Comparison of ENCODE assay signal across 8 cellular contexts in the genomic region with DNA sequence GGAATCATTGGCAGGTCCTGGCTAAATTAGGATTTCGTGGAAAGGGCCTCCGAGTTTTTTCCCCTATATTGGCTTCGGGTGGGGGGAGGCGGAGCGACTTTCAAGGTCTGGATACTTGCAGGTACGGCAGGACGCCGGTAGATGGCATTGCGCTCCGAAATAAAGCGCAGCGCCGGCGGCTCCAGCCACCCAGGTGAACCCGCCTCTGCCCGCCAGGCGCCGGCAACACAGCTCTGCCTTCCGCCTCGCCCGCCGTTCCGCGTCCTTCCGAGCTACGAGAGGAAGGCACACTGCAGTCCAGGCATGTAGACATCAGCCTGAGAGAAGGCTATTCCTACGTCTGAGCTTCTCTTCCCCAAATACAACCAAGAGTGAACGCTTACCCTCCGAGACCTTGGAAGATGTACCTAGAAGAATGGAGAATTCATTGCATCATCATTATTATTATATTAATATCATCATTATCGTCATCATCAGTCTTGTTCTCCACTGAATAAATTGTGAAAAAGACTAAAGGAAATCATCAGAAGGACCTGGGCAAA.
DNase-seq lines count a peak whose midpoint lies in the region; ATAC-seq and TF ChIP-seq lines count a peak whose summit lies in the region.

No MANE protein-coding gene starts in this region.

- H3K27me3 ChIP-seq in H9 (ENCODE audit: insufficient read depth, low read length): peaks cover 22% of the 10 kb centered on the region
- peaks cover 48% of the 10 kb centered on the region for H3K27me3 ChIP-seq in gastroesophageal sphincter
- peaks cover 77% of the 10 kb centered on the region for H3K27me3 ChIP-seq in suprapubic skin

- no peak overlapping the region for H2BK5ac ChIP-seq in H9 (ENCODE audit: insufficient read length, low read length)

- H3K4me3 ChIP-seq in LNCaP clone FGC (ENCODE audit: low read depth, low read length) (peak overlapping the region; percentile 14), gastroesophageal sphincter (peak overlapping the region; percentile 7 to 38), suprapubic skin (peak overlapping the region; percentile 23)

- no peak overlapping the region for H2BK12ac ChIP-seq in H9 (ENCODE audit: insufficient read length, low read depth, low read length)

- no peaks in the 10 kb centered on the region; a peak in 1 of 5 replicates for H3K9me3 Mint-ChIP-seq in H9

- H4K91ac ChIP-seq in H9 (ENCODE audit: insufficient read length, low read depth, low read length): no peak overlapping the region

- no peaks in the 10 kb centered on the region for H3K36me3 Mint-ChIP-seq in H9 (ENCODE audit: insufficient read depth in 1 of 3, low read depth in 3 of 3)

- no CpG with 5 or more reads among the region's 30 CpGs for WGBS in H9 (ENCODE audit: extremely low coverage, insufficient read length, low lambda C conversion rate)
- WGBS in gastroesophageal sphincter (ENCODE audit: low coverage in 1 of 2), 2 donors: 5 to 20% methylated on average over 3 to 15 of the region's 30 CpGs
- WGBS in suprapubic skin: 2% methylated on average over 30 of the region's 30 CpGs

- H3K18ac ChIP-seq in H9 (ENCODE audit: insufficient read length, low read depth, low read length): no peak overlapping the region

- no peaks in the 10 kb centered on the region for H3K4me1 ChIP-seq in H9 (ENCODE audit: insufficient read depth, low read length)
- peaks cover 0 to 61% (median 3%) of the 10 kb centered on the region in 3 donors for H3K4me1 ChIP-seq in gastroesophageal sphincter
- H3K4me1 ChIP-seq in suprapubic skin: peaks cover 33% of the 10 kb centered on the region

- H2BK120ac ChIP-seq in H9 (ENCODE audit: low read depth, low read length, poor library complexity, severe bottlenecking): no peak overlapping the region

- H4K8ac ChIP-seq in H9 (replicated peaks; ENCODE audit: insufficient read length, low read depth, low read length): no peak overlapping the region

- TF ChIP-seq POLR2A in gastroesophageal sphincter (IDR thresholded peaks at IDR 0.05) (no peak), suprapubic skin (IDR thresholded peaks at IDR 0.05) (no peak)

- no peak overlapping the region for H3K4ac ChIP-seq in H9 (ENCODE audit: low read depth, low read length)

- TF ChIP-seq EP300 in gastroesophageal sphincter (IDR thresholded peaks at IDR 0.05): no peak
- no peak for TF ChIP-seq EP300 in suprapubic skin (IDR thresholded peaks at IDR 0.05)

- H3K27ac Mint-ChIP-seq in H9: no peak overlapping the region

- H2BK15ac ChIP-seq in H9 (ENCODE audit: low read depth, low read length): no peak overlapping the region

- H3K27ac ChIP-seq in H9 (ENCODE audit: insufficient read length, low read depth, low read length) (no peak overlapping the region), RWPE1 (no peak overlapping the region), gastroesophageal sphincter (peak overlapping the region in 3 of 4 donors; percentile 31 to 85 (median 68)), suprapubic skin (no peak overlapping the region)

- POLR2A ChIA-PET in RWPE1 (lab: Yijun Ruan, JAX; ENCODE audit: low non-redundant PET): no interaction called here

- H2BK20ac ChIP-seq in H9 (ENCODE audit: low read depth, low read length, poor library complexity, severe bottlenecking): no peak overlapping the region

- peaks cover 22 to 38% of the 10 kb centered on the region in 2 experiments for H3K4me1 Mint-ChIP-seq in H9

- peak overlapping the region; percentile 70 to 84 for H3K4me3 Mint-ChIP-seq in H9

- CTCF ChIA-PET in RWPE1 (lab: Yijun Ruan, JAX): interaction anchor here (0.6 to 3.9 kb wide), 21 partner anchors 8 to 596 kb away, joined by 3 to 21 read pairs (median 4); no protein-coding TSS in a partner anchor

- peaks cover 69% of the 10 kb centered on the region for H3K27me3 Mint-ChIP-seq in H9 (ENCODE audit: low read depth)

- H3T11ph ChIP-seq in H9 (ENCODE audit: low read length): no peak overlapping the region

- H3K23ac ChIP-seq in H9 (ENCODE audit: insufficient read length, low read depth, low read length): no peak overlapping the region

- H3K79me2 ChIP-seq in H9 (ENCODE audit: insufficient read depth, low read length): no peaks in the 10 kb centered on the region

- H3K36me3 ChIP-seq in gastroesophageal sphincter (no peaks in the 10 kb centered on the region), suprapubic skin (no peaks in the 10 kb centered on the region)

- peak; percentile 90 for DNase-seq in ELR (ENCODE audit: low read depth)
- peak; percentile 84 for DNase-seq in H9
- peak; percentile 50 for DNase-seq in LNCaP clone FGC (ENCODE audit: low read depth)
- peak; percentile 88 for DNase-seq in RWPE1 (ENCODE audit: low spot score)
- peak; percentile 66 for DNase-seq in activated naive CD4-positive, alpha-beta T cell treated with Interleukin-2 at 50 U/mL for 16 hours
- DNase-seq in occipital lobe (lab: John Stamatoyannopoulos, UW): peak; percentile 40
- DNase-seq in suprapubic skin (ENCODE audit: low spot score in 2 of 2): peak; percentile 81 to 83

- peak overlapping the region; percentile 76 for H3K4me2 ChIP-seq in H9 (ENCODE audit: insufficient read depth, insufficient read length, low read length)

- H3K14ac ChIP-seq in H9 (ENCODE audit: insufficient read depth, low read length): no peak overlapping the region

- no peaks in the 10 kb centered on the region for H3K79me1 ChIP-seq in H9 (ENCODE audit: insufficient read depth, low read depth, low read length, poor library complexity, severe bottlenecking)

- no peaks in the 10 kb centered on the region for H3K9me3 ChIP-seq in H9 (ENCODE audit: control insufficient read depth, low read depth, low read length)
- no peaks in the 10 kb centered on the region for H3K9me3 ChIP-seq in gastroesophageal sphincter
- no peaks in the 10 kb centered on the region for H3K9me3 ChIP-seq in suprapubic skin

- ATAC-seq in gastroesophageal sphincter: peak; percentile 87

- H4K5ac ChIP-seq in H9 (ENCODE audit: insufficient read length, low read depth, low read length): no peak overlapping the region

- peak; percentile 92 for TF ChIP-seq CTCF in H9 (conservative IDR thresholded peaks at IDR 0.05)
- TF ChIP-seq CTCF in LNCaP clone FGC (IDR thresholded peaks at IDR 0.05; ENCODE audit: control insufficient read depth, extremely low read depth, insufficient read depth): peak; percentile 87
- peak; percentile 87 for TF ChIP-seq CTCF in RWPE1 (conservative IDR thresholded peaks at IDR 0.05; ENCODE audit: low read depth)
- TF ChIP-seq CTCF in gastroesophageal sphincter (IDR thresholded peaks at IDR 0.05): peak; percentile 77 to 95 (median 91)
- peak; percentile 34 to 77 for TF ChIP-seq CTCF in suprapubic skin (IDR thresholded peaks at IDR 0.05)

- H3K56ac ChIP-seq in H9 (ENCODE audit: insufficient read length, low read depth, low read length): no peak overlapping the region

- no peak overlapping the region for H2AFZ ChIP-seq in H9 (ENCODE audit: low read length)

- no peak overlapping the region for H2AK5ac ChIP-seq in H9 (ENCODE audit: insufficient read length, low read length)

- peaks cover 26% of the 10 kb centered on the region for H3K23me2 ChIP-seq in H9 (ENCODE audit: insufficient read length, low read depth, low read length, poor library complexity, severe bottlenecking)

- no peaks in the 10 kb centered on the region for H4K20me1 ChIP-seq in H9 (ENCODE audit: control insufficient read depth, insufficient read depth, insufficient read length)

- H3K9ac ChIP-seq in H9 (ENCODE audit: extremely low read depth, insufficient read length, low read length): no peak overlapping the region

Comparison
In these comparisons a context has a peak if more than half of its experiments do, and no peak if none do; other contexts are left out.
1. DNase-seq: peak in every context shown above with its lines; median percentile 90 in ELR; 88 in RWPE1; 84 in H9; 82 in suprapubic skin; 66 in activated naive CD4-positive, alpha-beta T cell treated with Interleukin-2 at 50 U/mL for 16 hours; 50 in LNCaP clone FGC; 40 in occipital lobe.
2. H3K27ac ChIP-seq: peak in gastroesophageal sphincter (3 of 4); none in H9 (single experiment), RWPE1 (single experiment) and suprapubic skin (single experiment).
3. Peak in every context shown above with its lines, with median percentiles within 50 percentile points of each other: CTCF ChIP-seq and H3K4me3 ChIP-seq.